ENCODE assay signal across 1 cellular context in the genomic region with DNA sequence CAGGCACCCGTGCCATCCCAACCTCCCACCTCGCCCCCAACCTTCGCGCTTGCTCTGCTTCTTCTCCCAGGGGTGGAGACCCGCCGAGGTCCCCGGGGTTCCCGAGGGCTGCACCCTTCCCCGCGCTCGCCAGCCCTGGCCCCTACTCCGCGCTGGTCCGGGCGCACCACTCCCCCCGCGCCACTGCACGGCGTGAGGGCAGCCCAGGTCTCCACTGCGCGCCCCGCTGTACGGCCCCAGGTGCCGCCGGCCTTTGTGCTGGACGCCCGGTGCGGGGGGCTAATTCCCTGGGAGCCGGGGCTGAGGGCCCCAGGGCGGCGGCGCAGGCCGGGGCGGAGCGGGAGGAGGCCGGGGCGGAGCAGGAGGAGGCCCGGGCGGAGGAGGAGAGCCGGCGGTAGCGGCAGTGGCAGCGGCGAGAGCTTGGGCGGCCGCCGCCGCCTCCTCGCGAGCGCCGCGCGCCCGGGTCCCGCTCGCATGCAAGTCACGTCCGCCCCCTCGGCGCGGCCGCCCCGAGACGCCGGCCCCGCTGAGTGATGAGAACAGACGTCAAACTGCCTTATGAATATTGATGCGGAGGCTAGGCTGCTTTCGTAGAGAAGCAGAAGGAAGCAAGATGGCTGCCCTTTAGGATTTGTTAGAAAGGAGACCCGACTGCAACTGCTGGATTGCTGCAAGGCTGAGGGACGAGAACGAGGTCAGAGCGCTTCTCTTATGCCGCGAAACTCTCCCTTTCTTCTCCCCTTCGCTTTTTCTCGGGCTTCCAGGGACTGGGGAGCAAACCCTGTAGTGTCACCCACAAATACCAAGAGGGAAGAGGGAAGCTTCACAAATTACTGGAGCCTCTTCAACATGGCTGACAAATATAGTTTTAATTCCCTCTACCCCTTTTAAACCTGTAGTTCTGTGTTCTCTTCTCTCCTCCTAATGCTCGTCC.
TF ChIP-seq lines count a peak whose summit lies in the region.

TET2 (plus strand) TSS at position 591 of the 934 bp plus-strand sequence. CDS start 87,067 bp downstream, outside the sequence.

TF ChIP-seq in H1, 55 proteins besides CTCF, POLR2A, EP300 and RAD21:
- TF ChIP-seq MAFK (IDR thresholded peaks at IDR 0.05; ENCODE audit: low read depth, low read length), result no peak
- no peak for TF ChIP-seq CBX8 (IDR thresholded peaks at IDR 0.05; ENCODE audit: borderline replicate concordance, low read depth, low read length)
- peak; percentile 76 for TF ChIP-seq SUZ12 (IDR thresholded peaks at IDR 0.05; ENCODE audit: low read length)
- no peak for TF ChIP-seq SP2 (IDR thresholded peaks at IDR 0.05; ENCODE audit: low read length)
- peak; percentile 62 for TF ChIP-seq KDM4A (IDR thresholded peaks at IDR 0.05; ENCODE audit: low read depth, low read length, severe bottlenecking)
- TF ChIP-seq YY1 (IDR thresholded peaks at IDR 0.05; ENCODE audit: low read depth, low read length), result peak; percentile 91
- TF ChIP-seq CREB1 (IDR thresholded peaks at IDR 0.05), result peak; percentile 49
- peak; percentile 28; the same call in 1 of the 2 replicates for TF ChIP-seq PHF8 (conservative IDR thresholded peaks at IDR 0.05; ENCODE audit: low read depth, low read length)
- peak; percentile 51 for TF ChIP-seq RNF2 (IDR thresholded peaks at IDR 0.05; ENCODE audit: borderline replicate concordance, low read depth, low read length, missing control alignments, poor library complexity, severe bottlenecking)
- 0 out of 2 replicates have a peak, but pooled peaks have one; percentile 10 for TF ChIP-seq POLR2AphosphoS5 (IDR thresholded peaks at IDR 0.05; ENCODE audit: low read depth, low read length)
- TF ChIP-seq CBX5 (IDR thresholded peaks at IDR 0.05; ENCODE audit: low read depth, low read length), result no peak
- TF ChIP-seq EZH2 (IDR thresholded peaks at IDR 0.05; ENCODE audit: low read depth, low read length, severe bottlenecking), result peak; percentile 45
TF ChIP-seq in H1: peak in this region for 8.
